In genomic region chr16:80802902-80803301, GRCh38 we compare ENCODE assay signal across 10 cellular contexts. TPM values are rescaled to one million over a fixed set of nuclear protein-coding genes. Genes with fewer than 3 reads are reported as not detected.
A peak's percentile ranks its signal among the peaks of the same experiment; 100 is the strongest.
DNase-seq lines count a peak whose midpoint lies in the region; ATAC-seq, FAIRE-seq and TF ChIP-seq lines count a peak whose summit lies in the region.
"Had no signal": no experiment of that assay in that cellular context is flagged by ENCODE, and none has a peak within 500 bp of the region (broad histone marks: within the 10 kb centered on the region; RNA-seq: fewer than 3 reads in every experiment).

No MANE protein-coding gene starts in this region.

- TF ChIP-seq CTCF in AG09309 (IDR thresholded peaks at IDR 0.05; ENCODE audit: control insufficient read depth, insufficient read depth, low read depth, low read length, missing control alignments) (no peak), cardiac fibroblast (IDR thresholded peaks at IDR 0.05; ENCODE audit: low read depth, low read length) (no peak)

- H3K36me3 Mint-ChIP-seq in naive B cell = no peaks in the 10 kb centered on the region

- no peak overlapping the region for H3K27ac Mint-ChIP-seq in naive B cell

- H3K4me1 Mint-ChIP-seq in naive B cell = peaks cover 0 to 4% (median 4%) of the 10 kb centered on the region in 3 donors

- DNase-seq in AG09309 (ENCODE audit: low read depth) = no peak
- no peak for DNase-seq in HTR-8/SVneo (ENCODE audit: insufficient read length, low spot score)
- DNase-seq in cardiac fibroblast (ENCODE audit: low read depth in 2 of 2) = no peak
- DNase-seq in naive B cell = no peak
- DNase-seq in dedifferentiated amniotic fluid mesenchymal stem cell (ENCODE audit: extremely low spot score) = no peak
- DNase-seq in NCI-H345 treated with DMSO at 0.1 percent for 48 hours (lab: John Stamatoyannopoulos, UW; ENCODE audit: unreplicated experiment) = no peak
- DNase-seq: NCI-H2081 treated with DMSO at 0.1 percent for 48 hours, uterus had no signal

- peaks cover 28 to 32% (median 30%) of the 10 kb centered on the region in 3 donors for H3K27me3 Mint-ChIP-seq in naive B cell

- peak; percentile 13 for FAIRE-seq in HTR-8/SVneo (lab: Jason Lieb, UNC)

- H3K9me3 Mint-ChIP-seq in naive B cell = peaks cover 0 to 10% (median 2%) of the 10 kb centered on the region in 7 donors

- peak overlapping the region; percentile 40 to 88 (median 75) for H3K4me3 Mint-ChIP-seq in naive B cell

- H3K4me3 ChIP-seq in AG09309 (ENCODE audit: control insufficient read depth, low read depth, low read length) (peak overlapping the region; percentile 77; the same call in 1 of the 2 replicates), cardiac fibroblast (replicated peaks in 1 of 2; ENCODE audit: low read depth in 2 of 2, low read length in 2 of 2) (peak overlapping the region; percentile 28 to 88)

- no peak for ATAC-seq in naive B cell (ENCODE audit: low read depth in 2 of 2)
- no peak for ATAC-seq in GM21390 (IDR thresholded peaks at IDR 0.05; ENCODE audit: unreplicated experiment)
- ATAC-seq in GM21528 (IDR thresholded peaks at IDR 0.05; ENCODE audit: low FRiP score, unreplicated experiment) = no peak

RNA-seq across cellular contexts. Expression of gene CDYL2, which starts 1.5 kb away (rescaled TPM):
- under 1 TPM in 2 of 6 donors, not detected in 4; 0.03 to 0.13 TPM for polyA plus RNA-seq in naive B cell (ENCODE audit: low read depth in 6 of 6)
